Comparison of ENCODE assay signal across 8 cellular contexts in genomic region chr17:7626307-7626706, GRCh38. TPM values are rescaled to one million over a fixed set of nuclear protein-coding genes. Genes with fewer than 3 reads are reported as not detected.
DNase-seq lines count a peak whose midpoint lies in the region; ATAC-seq and TF ChIP-seq lines count a peak whose summit lies in the region.

No MANE protein-coding gene starts in this region.

- H3K27ac Mint-ChIP-seq in naive B cell: peak overlapping the region in 4 of 6 donors; percentile 13 to 86 (median 67)

- no peaks in the 10 kb centered on the region for H3K36me3 ChIP-seq in Karpas-422 (ENCODE audit: insufficient read depth, low read length)

- no peaks in the 10 kb centered on the region for H3K9me3 Mint-ChIP-seq in naive B cell

- ATAC-seq in naive B cell (ENCODE audit: low read depth in 2 of 2) (no peak), HG02763 (IDR thresholded peaks at IDR 0.05; ENCODE audit: unreplicated experiment) (no peak)

- no peaks in the 10 kb centered on the region for H3K79me2 ChIP-seq in Karpas-422 (ENCODE audit: low read length)

- H3K27ac ChIP-seq in Karpas-422 (ENCODE audit: low read length) (no peak overlapping the region), dorsolateral prefrontal cortex (peak overlapping the region in 47 of 59 donors; percentile 22 to 98 (median 92))

- H3K4me2 ChIP-seq in Karpas-422 (ENCODE audit: low read depth, low read length, poor library complexity, severe bottlenecking): peak overlapping the region; percentile 98

- H3K27me3 Mint-ChIP-seq in naive B cell: no peaks in the 10 kb centered on the region

- no peaks in the 10 kb centered on the region for H3K9me3 ChIP-seq in Karpas-422 (ENCODE audit: low read length)

- CTCF ChIA-PET in HEK293T (lab: Yijun Ruan, JAX): interaction anchor here (0.7 to 2.6 kb wide), 2 partner anchors 11 to 62 kb away, joined by 4 to 16 read pairs; partner anchors contain the start of genes TP53 and WRAP53

- H3K4me3 Mint-ChIP-seq in naive B cell: peak overlapping the region; percentile 84 to 97 (median 94)

- H3K36me3 Mint-ChIP-seq in naive B cell: no peaks in the 10 kb centered on the region

- no peaks in the 10 kb centered on the region for H3K27me3 ChIP-seq in Karpas-422 (ENCODE audit: low read length)
- H3K27me3 ChIP-seq in dorsolateral prefrontal cortex: no peaks in the 10 kb centered on the region

- H3K4me3 ChIP-seq in Karpas-422 (ENCODE audit: low read length): 0 out of 2 replicates have a peak overlapping the region, but pooled peaks have one; percentile 99
- peak overlapping the region in 55 of 59 donors; percentile 67 to 94 (median 85) for H3K4me3 ChIP-seq in dorsolateral prefrontal cortex

- H3K9me2 ChIP-seq in Karpas-422 (replicated peaks; ENCODE audit: insufficient read depth, low read length): no peaks in the 10 kb centered on the region

- peaks cover 11 to 17% (median 11%) of the 10 kb centered on the region in 3 donors for H3K4me1 Mint-ChIP-seq in naive B cell

- no peaks in the 10 kb centered on the region for H4K20me1 ChIP-seq in Karpas-422 (ENCODE audit: insufficient read depth, low read depth, low read length)

- peaks cover 9% of the 10 kb centered on the region for H3K4me1 ChIP-seq in Karpas-422 (ENCODE audit: low read length)

- DNase-seq in Ammon's horn (ENCODE audit: low spot score) (peak; percentile 59), Karpas-422 (no peak), dorsolateral prefrontal cortex (no peak), naive B cell (no peak), HEK293T (ENCODE audit: extremely low spot score) (no peak), NOMO-1 (lab: John Stamatoyannopoulos, UW; ENCODE audit: unreplicated experiment in 2 of 2) (no peak)
- DNase-seq in stimulated activated CD4-positive, alpha-beta T cell treated with anti-CD3 and anti-CD28 coated beads, Interleukin-12 subunit alpha, Interleukin-12 subunit beta, amount 100 ng/mL, for 4 hours: no peak

- TF ChIP-seq CTCF in dorsolateral prefrontal cortex (IDR thresholded peaks at IDR 0.05 in 54 of 56, conservative IDR thresholded peaks at IDR 0.05 in 2 of 56; ENCODE audit: low read depth in 1 of 56, partially characterized antibody in 56 of 56): no peak

- intact Hi-C loops in dorsolateral prefrontal cortex (cut with DNase I): loop anchor here in 1 of 2 donors (5.0 to 10.0 kb wide), 3 partner anchors 39 to 208 kb away; partner anchors contain the start of genes KDM6B, TP53 and WRAP53

- POLR2A ChIA-PET in HEK293T (lab: Yijun Ruan, JAX): interaction anchor here (0.9 to 11.9 kb wide), 4 partner anchors 9 to 60 kb away, joined by 4 to 236 read pairs (median 12); partner anchors contain the start of genes MPDU1, TP53 and WRAP53

- H2AFZ ChIP-seq in Karpas-422 (ENCODE audit: low read length): no peak overlapping the region

- H3K9ac ChIP-seq in Karpas-422 (ENCODE audit: low read length): peak overlapping the region; percentile 100; the same call in 1 of the 2 replicates

TF ChIP-seq in HEK293T, 16 proteins besides CTCF, POLR2A, EP300 and RAD21:
- TF ChIP-seq HDGF (IDR thresholded peaks at IDR 0.05; ENCODE audit: borderline replicate concordance) (no peak), ELF4 (IDR thresholded peaks at IDR 0.05) (no peak), FOXK2 (IDR thresholded peaks at IDR 0.05) (no peak), ARNT (IDR thresholded peaks at IDR 0.05) (no peak), NFRKB (IDR thresholded peaks at IDR 0.05) (no peak), ZNF384 (IDR thresholded peaks at IDR 0.05) (no peak), LEF1 (IDR thresholded peaks at IDR 0.05; ENCODE audit: borderline replicate concordance) (no peak), SUZ12 (IDR thresholded peaks at IDR 0.05) (no peak), CTBP1 (IDR thresholded peaks at IDR 0.05; ENCODE audit: borderline replicate concordance) (no peak), FOXM1 (IDR thresholded peaks at IDR 0.05; ENCODE audit: borderline replicate concordance) (no peak), BHLHE40 (IDR thresholded peaks at IDR 0.05; ENCODE audit: borderline replicate concordance) (no peak), TARDBP (IDR thresholded peaks at IDR 0.05) (no peak), FOXA1 (IDR thresholded peaks at IDR 0.05) (no peak), PKNOX1 (IDR thresholded peaks at IDR 0.05) (no peak), L3MBTL2 (conservative IDR thresholded peaks at IDR 0.05) (no peak), SP1 (IDR thresholded peaks at IDR 0.05) (no peak)

RNA-seq across cellular contexts. Expression of gene SAT2, which starts 1.3 kb away (rescaled TPM):
- 36.0 and 55.0 TPM in 2 replicates for total RNA-seq in Karpas-422 (2014; rRNA removed; shearing (Covaris generic); ENCODE audit: low replicate concordance)
- 100 to 1,000 TPM in 60 of 120 experiments, 10 to 100 TPM in 60; 72.5 to 143 (median 99.8) TPM for total RNA-seq in dorsolateral prefrontal cortex
- polyA plus RNA-seq in naive B cell (ENCODE audit: low read depth in 6 of 6): 10 to 100 TPM; 34.2 to 42.5 (median 35.9) TPM

RNA-seq across cellular contexts. Expression of gene SHBG, which starts 3.6 kb away (rescaled TPM):
- total RNA-seq in Karpas-422 (2014; rRNA removed; shearing (Covaris generic); ENCODE audit: low replicate concordance): 0.58 and 1.2 TPM in 2 replicates
- 1 to 10 TPM in 88 of 120 experiments, under 1 TPM in 20, not detected in 12; 0.47 to 5.3 (median 1.5) TPM for total RNA-seq in dorsolateral prefrontal cortex
- not detected for polyA plus RNA-seq in naive B cell (ENCODE audit: low read depth in 6 of 6)

RNA-seq across cellular contexts. Expression of gene FXR2, which starts 11.6 kb away (rescaled TPM):
- 40.5 and 42.3 TPM in 2 replicates for total RNA-seq in Karpas-422 (2014; rRNA removed; shearing (Covaris generic); ENCODE audit: low replicate concordance)
- 100 to 1,000 TPM in 1 of 120 experiments, 10 to 100 TPM in 119; 53.1 to 114 (median 73.7) TPM for total RNA-seq in dorsolateral prefrontal cortex
- polyA plus RNA-seq in naive B cell (ENCODE audit: low read depth in 6 of 6): 10 to 100 TPM in 5 of 6 donors, 1 to 10 TPM in 1; 7.8 to 20.1 (median 12.5) TPM

RNA-seq across cellular contexts. Expression of gene ATP1B2, which starts 24.4 kb away (rescaled TPM):
- not detected in 2 replicates for total RNA-seq in Karpas-422 (2014; rRNA removed; shearing (Covaris generic); ENCODE audit: low replicate concordance)
- total RNA-seq in dorsolateral prefrontal cortex: 100 to 1,000 TPM; 159 to 746 (median 296) TPM
- polyA plus RNA-seq in naive B cell (ENCODE audit: low read depth in 6 of 6): under 1 TPM in 2 of 6 donors, not detected in 4; 0.08 to 0.21 TPM

RNA-seq across cellular contexts. Expression of gene SOX15, which starts 36.4 kb away (rescaled TPM):
- 1.2 and 1.6 TPM in 2 replicates for total RNA-seq in Karpas-422 (2014; rRNA removed; shearing (Covaris generic); ENCODE audit: low replicate concordance)
- total RNA-seq in dorsolateral prefrontal cortex: 10 to 100 TPM in 27 of 120 experiments, 1 to 10 TPM in 93; 3.6 to 16.6 (median 8.0) TPM
- not detected for polyA plus RNA-seq in naive B cell (ENCODE audit: low read depth in 6 of 6)
